Comparison of ENCODE assay signal across 12 cellular contexts in genomic region chr1:229148041-229148671, GRCh38.
A peak's percentile ranks its signal among the peaks of the same experiment; 100 is the strongest.
DNase-seq lines count a peak whose midpoint lies in the region; ATAC-seq and TF ChIP-seq lines count a peak whose summit lies in the region.
"Had no signal": no experiment of that assay in that cellular context is flagged by ENCODE, and none has a peak within 500 bp of the region (broad histone marks: within the 10 kb centered on the region; RNA-seq: fewer than 3 reads in every experiment).

No MANE protein-coding gene starts in this region.

- H3K27ac ChIP-seq in H9 (ENCODE audit: insufficient read length, low read depth, low read length), result no peak overlapping the region
- H3K27ac ChIP-seq: coronary artery, spleen had no signal

- no peak overlapping the region for H3K23ac ChIP-seq in H9 (ENCODE audit: insufficient read length, low read depth, low read length)

- H2BK5ac ChIP-seq in H9 (ENCODE audit: insufficient read length, low read length), result no peak overlapping the region

- H4K20me1 ChIP-seq in H9 (ENCODE audit: control insufficient read depth, insufficient read depth, insufficient read length), result no peaks in the 10 kb centered on the region

- WGBS in H9 (ENCODE audit: extremely low coverage, insufficient read length, low lambda C conversion rate), result no CpG with 5 or more reads among the region's 13 CpGs

- H3K36me3 Mint-ChIP-seq in H9 (ENCODE audit: insufficient read depth in 1 of 3, low read depth in 3 of 3), result no peaks in the 10 kb centered on the region
- H3K36me3 Mint-ChIP-seq in osteocyte (ENCODE audit: unreplicated experiment), result no peaks in the 10 kb centered on the region

- H3K23me2 ChIP-seq in H9 (ENCODE audit: insufficient read length, low read depth, low read length, poor library complexity, severe bottlenecking), result no peaks in the 10 kb centered on the region

- H3K27me3 Mint-ChIP-seq in H9 (ENCODE audit: low read depth) (peaks cover 18% of the 10 kb centered on the region), osteocyte (ENCODE audit: unreplicated experiment) (peaks cover 14% of the 10 kb centered on the region)

- H4K8ac ChIP-seq in H9 (replicated peaks; ENCODE audit: insufficient read length, low read depth, low read length), result no peak overlapping the region

- no peak overlapping the region for H3K4ac ChIP-seq in H9 (ENCODE audit: low read depth, low read length)

- no peak overlapping the region for H3K27ac Mint-ChIP-seq in H9
- H3K27ac Mint-ChIP-seq in osteocyte (ENCODE audit: unreplicated experiment), result no peak overlapping the region

- H3K4me1 Mint-ChIP-seq in H9, result peaks cover 9% of the 10 kb centered on the region in 2 experiments
- H3K4me1 Mint-ChIP-seq in osteocyte (ENCODE audit: unreplicated experiment), result no peaks in the 10 kb centered on the region

- no peak overlapping the region for H3K4me2 ChIP-seq in H9 (ENCODE audit: insufficient read depth, insufficient read length, low read length)

- TF ChIP-seq CTCF in H9 (conservative IDR thresholded peaks at IDR 0.05), result no peak
- no peak for TF ChIP-seq CTCF in osteocyte (IDR thresholded peaks at IDR 0.05)

- H3K18ac ChIP-seq in H9 (ENCODE audit: insufficient read length, low read depth, low read length), result no peak overlapping the region

- no peak overlapping the region for H3T11ph ChIP-seq in H9 (ENCODE audit: low read length)

- H3K14ac ChIP-seq in H9 (ENCODE audit: insufficient read depth, low read length), result no peak overlapping the region

- H3K4me3 Mint-ChIP-seq in H9 (no peak overlapping the region), osteocyte (ENCODE audit: unreplicated experiment) (no peak overlapping the region)

- no peak overlapping the region for H3K9ac ChIP-seq in H9 (ENCODE audit: extremely low read depth, insufficient read length, low read length)

- H3K27me3 ChIP-seq in H9 (ENCODE audit: insufficient read depth, low read length), result no peaks in the 10 kb centered on the region

- H2AFZ ChIP-seq in H9 (ENCODE audit: low read length), result no peak overlapping the region

- DNase-seq in H9, result peak; percentile 74
- peak; percentile 89 for DNase-seq in NCI-H2171 treated with DMSO at 0.1 percent for 48 hours (lab: John Stamatoyannopoulos, UW)
- DNase-seq in astrocyte of the hippocampus (ENCODE audit: low read depth, low spot score), result peak; percentile 61
- DNase-seq in mucosa of gallbladder (ENCODE audit: low spot score), result peak; percentile 51
- DNase-seq in hepatic stellate cell (ENCODE audit: low spot score), result no peak
- no peak for DNase-seq in posterior vena cava (ENCODE audit: low spot score)
- no peak for DNase-seq in osteocyte (ENCODE audit: extremely low spot score, unreplicated experiment)
- DNase-seq: activated CD4-positive, alpha-beta T cell treated with anti-CD3 and anti-CD28 coated beads, Interleukin-2, amount 50 U/mL, for 48 hours; NK-92 treated with Interleukin-12 subunit alpha and Interleukin-12 subunit beta, amount 100 ng/mL, for 24 hours; spleen had no signal

- intact Hi-C loops in posterior vena cava (cut with DNase I), result no loop called here

- no peak overlapping the region for H2BK15ac ChIP-seq in H9 (ENCODE audit: low read depth, low read length)

- no peak overlapping the region for H4K5ac ChIP-seq in H9 (ENCODE audit: insufficient read length, low read depth, low read length)

- H3K79me1 ChIP-seq in H9 (ENCODE audit: insufficient read depth, low read depth, low read length, poor library complexity, severe bottlenecking), result no peaks in the 10 kb centered on the region

- no peak overlapping the region for H4K91ac ChIP-seq in H9 (ENCODE audit: insufficient read length, low read depth, low read length)

- H3K4me1 ChIP-seq in H9 (ENCODE audit: insufficient read depth, low read length), result peaks cover 11% of the 10 kb centered on the region; the same call in 1 of the 2 replicates
- H3K4me1 ChIP-seq: spleen had no signal

- ATAC-seq in GM21390 (IDR thresholded peaks at IDR 0.05; ENCODE audit: unreplicated experiment), result no peak

- no peak overlapping the region for H2AK5ac ChIP-seq in H9 (ENCODE audit: insufficient read length, low read length)

- H3K9me3 ChIP-seq in H9 (ENCODE audit: control insufficient read depth, low read depth, low read length), result no peaks in the 10 kb centered on the region
- H3K9me3 ChIP-seq: spleen had no signal

- no peaks in the 10 kb centered on the region for H3K9me3 Mint-ChIP-seq in H9
- H3K9me3 Mint-ChIP-seq in osteocyte (ENCODE audit: unreplicated experiment), result peaks cover 7% of the 10 kb centered on the region

- H2BK120ac ChIP-seq in H9 (ENCODE audit: low read depth, low read length, poor library complexity, severe bottlenecking), result no peak overlapping the region

- no peak overlapping the region for H2BK12ac ChIP-seq in H9 (ENCODE audit: insufficient read length, low read depth, low read length)

- H2BK20ac ChIP-seq in H9 (ENCODE audit: low read depth, low read length, poor library complexity, severe bottlenecking), result no peak overlapping the region

- H3K56ac ChIP-seq in H9 (ENCODE audit: insufficient read length, low read depth, low read length), result no peak overlapping the region

- H3K79me2 ChIP-seq in H9 (ENCODE audit: insufficient read depth, low read length), result no peaks in the 10 kb centered on the region

Comparison
In these comparisons a context has a peak if more than half of its experiments do, and no peak if none do; other contexts are left out.
1. DNase-seq: peak in H9 (single experiment), NCI-H2171 treated with DMSO at 0.1 percent for 48 hours (single experiment), astrocyte of the hippocampus (single experiment) and mucosa of gallbladder (single experiment); none in hepatic stellate cell (single experiment), posterior vena cava (single experiment) and osteocyte (single experiment).